ENCODE assay signal across 1 cellular context in genomic region chr19:55097864-55098715, GRCh38.
TF ChIP-seq lines count a peak whose summit lies in the region.

No MANE protein-coding gene starts in this region.

TF ChIP-seq in K562, 482 proteins besides CTCF, POLR2A, EP300 and RAD21:
- TF ChIP-seq POLR2G (IDR thresholded peaks at IDR 0.05; ENCODE audit: low read depth, low read length) (peak; percentile 0), PATZ1 (CRISPR knock-in tag; IDR thresholded peaks at IDR 0.05; ENCODE audit: borderline replicate concordance) (no peak), TFAM (CRISPR knock-in tag; conservative IDR thresholded peaks at IDR 0.05) (no peak), TCF7L2 (IDR thresholded peaks at IDR 0.05; ENCODE audit: low read depth, low read length) (no peak)
